Comparison of ENCODE assay signal across 3 cellular contexts in genomic region chr3:9915252-9916141, GRCh38.
TF ChIP-seq lines count a peak whose summit lies in the region.

No MANE protein-coding gene starts in this region.

TF ChIP-seq in A549, 52 proteins besides CTCF, POLR2A, EP300 and RAD21:
- TF ChIP-seq E2F6 (IDR thresholded peaks at IDR 0.05; ENCODE audit: borderline replicate concordance, low read depth) (peak; percentile 76), POLR2AphosphoS2 (conservative IDR thresholded peaks at IDR 0.05; ENCODE audit: low read length) (no peak), SMC3 (IDR thresholded peaks at IDR 0.05) (no peak), CBX8 (IDR thresholded peaks at IDR 0.05) (no peak), JUN (IDR thresholded peaks at IDR 0.05) (no peak), HOXB5 (CRISPR knock-in tag; IDR thresholded peaks at IDR 0.05) (no peak), HEYL (CRISPR knock-in tag; IDR thresholded peaks at IDR 0.05) (no peak), BCL3 (IDR thresholded peaks at IDR 0.05) (no peak)

TF ChIP-seq in GM12891, 5 proteins besides CTCF, POLR2A, EP300 and RAD21:
- TF ChIP-seq SPI1 (IDR thresholded peaks at IDR 0.05; ENCODE audit: low read depth, low read length) (no peak; the same call in 1 of the 2 replicates), POU2F2 (IDR thresholded peaks at IDR 0.05; ENCODE audit: low read depth, low read length) (no peak), PAX5 (IDR thresholded peaks at IDR 0.05; ENCODE audit: insufficient read depth, low read length, severe bottlenecking) (no peak), POLR2AphosphoS5 (IDR thresholded peaks at IDR 0.05; ENCODE audit: low read depth, low read length) (no peak), TAF1 (IDR thresholded peaks at IDR 0.05; ENCODE audit: low read depth, low read length) (no peak)
TF ChIP-seq in GM12891: peak in this region for 0.

TF ChIP-seq in neural cell, 6 proteins besides CTCF, POLR2A, EP300 and RAD21:
- TF ChIP-seq SMC3 (conservative IDR thresholded peaks at IDR 0.05; ENCODE audit: poor library complexity) (peak; percentile 24), TAF1 (IDR thresholded peaks at IDR 0.05; ENCODE audit: low read depth) (no peak), POLR2AphosphoS5 (IDR thresholded peaks at IDR 0.05) (no peak), EZH2 (IDR thresholded peaks at IDR 0.05; ENCODE audit: borderline replicate concordance, insufficient read depth, low read length, poor library complexity, severe bottlenecking) (no peak), MXI1 (conservative IDR thresholded peaks at IDR 0.05; ENCODE audit: poor library complexity, severe bottlenecking) (peak; percentile 60)
